In the genomic region with DNA sequence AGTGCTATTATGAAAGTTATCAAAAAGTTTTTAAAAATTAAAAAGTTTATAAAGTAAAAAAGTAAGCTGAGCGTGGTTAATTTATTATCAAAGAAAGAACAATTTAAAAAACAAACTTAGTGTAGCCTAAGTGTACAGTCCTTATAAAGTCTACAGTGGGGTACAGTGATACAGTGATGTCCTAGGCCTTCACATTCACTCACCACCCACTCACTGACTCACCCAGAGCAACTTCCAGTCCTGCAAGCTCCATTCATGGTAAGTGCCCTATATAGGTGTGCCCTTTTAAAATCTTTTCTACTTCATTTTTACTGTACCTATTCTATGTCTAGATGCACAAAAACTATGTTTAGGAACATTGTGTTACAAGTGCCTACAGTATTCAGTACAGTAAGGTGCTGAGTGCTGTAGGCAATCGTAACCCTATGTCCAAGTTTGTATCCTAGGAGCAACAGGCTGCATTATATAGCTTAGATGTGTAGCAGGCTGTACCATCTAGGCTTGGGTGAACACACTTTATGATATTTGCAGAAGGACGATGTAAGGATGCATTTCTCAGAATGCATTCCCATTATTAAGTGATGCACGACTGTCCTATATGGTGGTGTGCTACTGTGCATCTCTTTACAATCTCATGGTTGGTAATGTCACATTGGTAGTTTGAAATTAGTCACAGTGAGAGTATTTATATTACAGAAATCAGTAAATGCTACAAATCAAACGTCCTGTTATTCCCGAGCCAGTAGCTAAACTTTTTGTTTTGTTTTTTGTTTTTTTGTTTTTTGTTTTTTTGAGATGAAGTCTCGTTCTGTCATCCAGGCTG, we compare ENCODE assay signal across 19 cellular contexts.
"Had no signal": no experiment of that assay in that cellular context is flagged by ENCODE, and none has a peak within 500 bp of the region (broad histone marks: within the 10 kb centered on the region; RNA-seq: fewer than 3 reads in every experiment).

No MANE protein-coding gene starts in this region.

- ATAC-seq: gastrocnemius medialis, heart left ventricle, right lobe of liver had no signal

- H3K9me3 ChIP-seq: gastrocnemius medialis, heart left ventricle, right lobe of liver, spleen, thyroid gland had no signal

- H3K4me1 Mint-ChIP-seq: endodermal cell had no signal

- H3K4me3 Mint-ChIP-seq: endodermal cell, neural progenitor cell had no signal

- H3K4me1 ChIP-seq: neural progenitor cell had no signal

- DNase-seq: activated CD4-positive, alpha-beta T cell treated with anti-CD3 and anti-CD28 coated beads for 4 hours; activated naive CD4-positive, alpha-beta T cell; activated T-cell treated with anti-CD3 and anti-CD28 coated beads, Interleukin-2, amount 50 U/mL, for 48 hours; dorsolateral prefrontal cortex; endodermal cell; erythroblast; gastrocnemius medialis; heart left ventricle; midbrain; right lobe of liver; spleen; stimulated activated CD4-positive, alpha-beta T cell treated with anti-CD3 and anti-CD28 coated beads, Interleukin-1b, Interleukin-23, amount 100 ng/mL, for 48 hours; thyroid gland had no signal

- H3K27me3 ChIP-seq: cardiac muscle cell, dorsolateral prefrontal cortex, gastrocnemius medialis, heart left ventricle, neural progenitor cell, right lobe of liver, spleen, thyroid gland had no signal

- H3K9me3 Mint-ChIP-seq: endodermal cell had no signal

- H3K4me3 ChIP-seq: cardiac muscle cell, dorsolateral prefrontal cortex, gastrocnemius medialis, heart left ventricle, lung, neural progenitor cell, right lobe of liver, SK-N-MC, spleen, thyroid gland had no signal

- FAIRE-seq: islet of Langerhans had no signal

- H3K27ac ChIP-seq: cardiac muscle cell, dorsolateral prefrontal cortex, gastrocnemius medialis, heart left ventricle, neural progenitor cell, right lobe of liver, SK-N-MC, spleen, thyroid gland, VCaP had no signal

- H3K36me3 ChIP-seq: cardiac muscle cell, gastrocnemius medialis, heart left ventricle, neural progenitor cell, right lobe of liver, spleen, thyroid gland had no signal

- H3K27ac Mint-ChIP-seq: endodermal cell, neural progenitor cell had no signal
